ENCODE assay signal across 16 cellular contexts in the genomic region with DNA sequence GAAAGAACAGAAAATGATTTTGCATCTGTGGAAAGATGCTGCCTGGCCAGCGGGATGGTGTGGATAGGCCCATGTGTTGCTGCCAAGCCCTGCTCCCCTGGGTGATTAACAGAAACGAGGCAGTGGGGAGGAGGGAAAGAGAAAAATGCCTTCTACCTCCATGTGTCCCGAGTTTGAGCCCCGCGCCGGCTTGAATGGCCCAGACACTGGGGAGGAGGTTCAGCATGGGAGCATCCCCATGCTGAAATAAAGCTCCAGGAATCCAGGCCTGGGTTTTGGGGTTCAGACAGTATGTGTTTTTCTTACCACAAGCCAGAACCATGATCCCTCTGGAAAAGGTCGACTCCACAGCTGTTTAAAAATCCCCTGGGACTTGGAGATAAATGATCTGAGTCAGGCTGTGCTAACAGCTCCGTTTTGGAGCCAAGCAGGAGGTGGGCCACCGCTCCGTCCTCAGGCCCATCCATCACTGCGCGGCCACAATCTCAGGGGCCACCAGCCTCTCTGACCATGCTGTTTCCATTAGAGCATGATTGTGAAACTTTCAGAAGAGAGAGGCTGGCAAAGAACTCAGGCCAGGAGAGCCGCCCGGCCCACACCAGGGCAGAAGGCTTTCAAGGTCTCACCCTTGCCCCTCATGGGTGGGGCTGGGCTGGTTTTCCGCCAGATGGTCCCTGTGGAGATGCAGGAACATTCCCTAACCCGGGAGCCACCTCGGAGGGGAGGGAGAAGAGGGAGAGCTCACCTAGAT.
A peak's percentile ranks its signal among the peaks of the same experiment; 100 is the strongest.
DNase-seq lines count a peak whose midpoint lies in the region; TF ChIP-seq lines count a peak whose summit lies in the region.
"Had no signal": no experiment of that assay in that cellular context is flagged by ENCODE, and none has a peak within 500 bp of the region (broad histone marks: within the 10 kb centered on the region; RNA-seq: fewer than 3 reads in every experiment).

No MANE protein-coding gene starts in this region.

- no peaks in the 10 kb centered on the region for H3K4me1 Mint-ChIP-seq in activated CD4-positive, alpha-beta memory T cell treated with anti-CD3 and anti-CD28 coated beads, Interleukin-2, amount 10 ng/mL, durations not matched to agents 7 days and 5 days

- TF ChIP-seq CTCF in osteoblast (IDR thresholded peaks at IDR 0.05; ENCODE audit: extremely low read depth, low read depth, low read length), result no peak

- in situ Hi-C loops in G401 (cut with HindIII; ENCODE audit: low sequenced_read_pairs), result no loop called here

- peaks cover 9% of the 10 kb centered on the region for H3K27me3 Mint-ChIP-seq in activated CD4-positive, alpha-beta memory T cell treated with anti-CD3 and anti-CD28 coated beads, Interleukin-2, amount 10 ng/mL, durations not matched to agents 7 days and 5 days

- H3K9me3 ChIP-seq in SJCRH30 (replicated peaks), result no peaks in the 10 kb centered on the region
- no peaks in the 10 kb centered on the region for H3K9me3 ChIP-seq in osteoblast (ENCODE audit: low read depth, low read length)

- peak overlapping the region; percentile 16 for H2AFZ ChIP-seq in osteoblast (ENCODE audit: low read length)

- H3K36me3 Mint-ChIP-seq in activated CD4-positive, alpha-beta memory T cell treated with anti-CD3 and anti-CD28 coated beads, Interleukin-2, amount 10 ng/mL, durations not matched to agents 7 days and 5 days (ENCODE audit: low read depth), result no peaks in the 10 kb centered on the region
- H3K36me3 Mint-ChIP-seq: natural killer cell treated with Interleukin-12 subunit alpha and Interleukin-12 subunit beta and Interleukin-15 and Interleukin-18, amount 100 ng/mL, for 72 hours had no signal

- no peaks in the 10 kb centered on the region for H3K79me2 ChIP-seq in osteoblast (ENCODE audit: insufficient read depth, low read length)

- H4K20me1 ChIP-seq in osteoblast (ENCODE audit: insufficient read depth, low read length), result no peaks in the 10 kb centered on the region

- no peak overlapping the region for H3K4me3 Mint-ChIP-seq in activated CD4-positive, alpha-beta memory T cell treated with anti-CD3 and anti-CD28 coated beads, Interleukin-2, amount 10 ng/mL, durations not matched to agents 7 days and 5 days
- H3K4me3 Mint-ChIP-seq: natural killer cell treated with Interleukin-12 subunit alpha and Interleukin-12 subunit beta and Interleukin-15 and Interleukin-18, amount 100 ng/mL, for 72 hours; stimulated activated naive CD8-positive, alpha-beta T cell treated with anti-CD3 and anti-CD28 coated beads, Interleukin-15, Interleukin-2, amounts not matched to agents 100 ng/mL and 50 ng/mL, for 24 hours had no signal

- no peaks in the 10 kb centered on the region for H3K36me3 ChIP-seq in SJCRH30
- H3K36me3 ChIP-seq in osteoblast (ENCODE audit: insufficient read depth, low read length), result no peaks in the 10 kb centered on the region
- H3K36me3 ChIP-seq: MG63 had no signal

- H3K27ac ChIP-seq in SJCRH30 (peak overlapping the region; percentile 82), osteoblast (ENCODE audit: low read depth, low read length) (no peak overlapping the region)
- H3K27ac ChIP-seq: RWPE1 had no signal

- H3K4me2 ChIP-seq in osteoblast (ENCODE audit: insufficient read depth, low read length), result peak overlapping the region; percentile 16

- H3K27me3 ChIP-seq in SJCRH30 (no peaks in the 10 kb centered on the region), osteoblast (ENCODE audit: insufficient read depth, low read length) (no peaks in the 10 kb centered on the region)
- H3K27me3 ChIP-seq: MG63 had no signal

- CTCF ChIA-PET in activated CD4-positive, alpha-beta memory T cell treated with anti-CD3 and anti-CD28 coated beads, Interleukin-2, amount 10 ng/mL, durations not matched to agents 7 days and 5 days (lab: Charles Lee), result no interaction called here

- POLR2A ChIA-PET in activated CD4-positive, alpha-beta memory T cell treated with anti-CD3 and anti-CD28 coated beads, Interleukin-2, amount 10 ng/mL, durations not matched to agents 7 days and 5 days (lab: Charles Lee), result no interaction called here

- H3K4me3 ChIP-seq in SJCRH30 (peak overlapping the region; percentile 13), osteoblast (ENCODE audit: insufficient read depth, low read length) (peak overlapping the region; percentile 6)
- H3K4me3 ChIP-seq: MG63 had no signal

- no peak overlapping the region for H3K27ac Mint-ChIP-seq in activated CD4-positive, alpha-beta memory T cell treated with anti-CD3 and anti-CD28 coated beads, Interleukin-2, amount 10 ng/mL, durations not matched to agents 7 days and 5 days
- H3K27ac Mint-ChIP-seq: natural killer cell treated with Interleukin-12 subunit alpha and Interleukin-12 subunit beta and Interleukin-15 and Interleukin-18, amount 100 ng/mL, for 72 hours; stimulated activated naive CD8-positive, alpha-beta T cell treated with anti-CD3 and anti-CD28 coated beads, Interleukin-15, Interleukin-2, amounts not matched to agents 100 ng/mL and 50 ng/mL, for 24 hours had no signal

- DNase-seq in A172 (ENCODE audit: low spot score) (peak; percentile 84), SJCRH30 (peak; percentile 84 to 91), fibroblast of the conjunctiva (ENCODE audit: low read depth) (peak; percentile 49), osteoblast (ENCODE audit: insufficient read length, low spot score, missing footprints) (peak; percentile 87), NCI-H1417 treated with DMSO at 0.1 percent for 48 hours (lab: John Stamatoyannopoulos, UW) (no peak), G401 (ENCODE audit: low spot score) (no peak), COLO668 (lab: John Stamatoyannopoulos, UW; ENCODE audit: unreplicated experiment) (no peak)
- no peak for DNase-seq in activated CD4-positive, alpha-beta memory T cell treated with anti-CD3 and anti-CD28 coated beads, Interleukin-2, amount 10 ng/mL, durations not matched to agents 7 days and 5 days
- DNase-seq: ACHN, anterior cingulate cortex, DMS79, MG63, NCI-H510A treated with DMSO at 0.1 percent for 48 hours had no signal

- H3K4me1 ChIP-seq in SJCRH30, result peaks cover 37% of the 10 kb centered on the region
- peaks cover 45% of the 10 kb centered on the region for H3K4me1 ChIP-seq in osteoblast (ENCODE audit: insufficient read depth, low read length)

- no peaks in the 10 kb centered on the region for H3K9me3 Mint-ChIP-seq in activated CD4-positive, alpha-beta memory T cell treated with anti-CD3 and anti-CD28 coated beads, Interleukin-2, amount 10 ng/mL, durations not matched to agents 7 days and 5 days
- H3K9me3 Mint-ChIP-seq: natural killer cell treated with Interleukin-12 subunit alpha and Interleukin-12 subunit beta and Interleukin-15 and Interleukin-18, amount 100 ng/mL, for 72 hours; stimulated activated naive CD8-positive, alpha-beta T cell treated with anti-CD3 and anti-CD28 coated beads, Interleukin-15, Interleukin-2, amounts not matched to agents 100 ng/mL and 50 ng/mL, for 24 hours had no signal

Comparison
In these comparisons a context has a peak if more than half of its experiments do, and no peak if none do; other contexts are left out.
1. DNase-seq: peak in A172 (single experiment), SJCRH30 (2 of 2), fibroblast of the conjunctiva (single experiment) and osteoblast (single experiment); none in NCI-H1417 treated with DMSO at 0.1 percent for 48 hours (single experiment), G401 (single experiment), activated CD4-positive, alpha-beta memory T cell treated with anti-CD3 and anti-CD28 coated beads, Interleukin-2, amount 10 ng/mL, durations not matched to agents 7 days and 5 days (single experiment) and COLO668 (single experiment).